In genomic region chr4:80184791-80185756, GRCh38 we compare ENCODE assay signal across 8 cellular contexts.
DNase-seq lines count a peak whose midpoint lies in the region; ATAC-seq and TF ChIP-seq lines count a peak whose summit lies in the region.

No MANE protein-coding gene starts in this region.

- H3K4me3 ChIP-seq in GM08714 (ENCODE audit: low read length) (peak overlapping the region; percentile 88), choroid plexus epithelial cell (ENCODE audit: low read depth, low read length) (peak overlapping the region; percentile 78), muscle layer of colon (ENCODE audit: low read depth in 1 of 2, low read length in 2 of 2) (peak overlapping the region; percentile 96 to 100)

- H3K4me1 ChIP-seq in muscle layer of colon (ENCODE audit: insufficient read depth, low read length), result peaks cover 27% of the 10 kb centered on the region

- H3K27me3 ChIP-seq in muscle layer of colon (ENCODE audit: control insufficient read depth in 1 of 2, insufficient read depth in 2 of 2, low read length in 2 of 2), result no peaks in the 10 kb centered on the region

- H3K36me3 ChIP-seq in muscle layer of colon (ENCODE audit: insufficient read depth, low read length), result no peaks in the 10 kb centered on the region

- TF ChIP-seq CTCF in choroid plexus epithelial cell (conservative IDR thresholded peaks at IDR 0.05; ENCODE audit: low read depth, low read length), result no peak

- DNase-seq in NAMALWA (ENCODE audit: low spot score), result peak; percentile 11
- DNase-seq in choroid plexus epithelial cell (ENCODE audit: low read depth), result no peak
- DNase-seq in DMS79 (lab: John Stamatoyannopoulos, UW), result no peak
- DNase-seq in UCSD-AML1 (lab: John Stamatoyannopoulos, UW; ENCODE audit: unreplicated experiment), result no peak

- no peaks in the 10 kb centered on the region for H3K9me3 ChIP-seq in muscle layer of colon (ENCODE audit: low read length)

- ATAC-seq in HG03354 (IDR thresholded peaks at IDR 0.05; ENCODE audit: poor library complexity, severe bottlenecking, unreplicated experiment), result no peak
- no peak for ATAC-seq in GM19395 (IDR thresholded peaks at IDR 0.05; ENCODE audit: unreplicated experiment)

- H3K9ac ChIP-seq in muscle layer of colon (ENCODE audit: low read length), result peak overlapping the region; percentile 52

- H3K27ac ChIP-seq in muscle layer of colon (ENCODE audit: low read depth, low read length), result peak overlapping the region; percentile 80
